In genomic region chr11:77637345-77638165, GRCh38 we compare ENCODE assay signal across 8 cellular contexts. TPM values are rescaled to one million over a fixed set of nuclear protein-coding genes. Genes with fewer than 3 reads are reported as not detected.
DNase-seq lines count a peak whose midpoint lies in the region; TF ChIP-seq lines count a peak whose summit lies in the region.

TSS of gene CLNS1A (minus strand) at chr11:77637794. CDS start at chr11:77637714, 80 bp downstream.

- intact Hi-C loops in stomach (cut with DNase I; ENCODE audit: low total_unique reads): no loop called here

- H3K9ac ChIP-seq in neural cell (ENCODE audit: low read length): peak within 1 kb of the TSS; percentile 73

- H4K20me1 ChIP-seq in neural cell (ENCODE audit: insufficient read depth): no peaks in the 10 kb centered on the region

- peak within 1 kb of the TSS; percentile 67 for H3K27ac ChIP-seq in neural cell (ENCODE audit: low read length)
- H3K27ac ChIP-seq in stomach: peak within 1 kb of the TSS; percentile 72 to 85 (median 82)

- TF ChIP-seq EP300 in neural cell (conservative IDR thresholded peaks at IDR 0.05; ENCODE audit: poor library complexity, severe bottlenecking) (no peak), stomach (IDR thresholded peaks at IDR 0.05) (no peak)

- peak in 1 of 4 donors; percentile 12 for TF ChIP-seq POLR2A in stomach (IDR thresholded peaks at IDR 0.05)

- H3K4me3 ChIP-seq in fibroblast of villous mesenchyme (ENCODE audit: low read depth, low read length) (peak within 1 kb of the TSS; percentile 78), neural cell (ENCODE audit: low read length) (peak within 1 kb of the TSS; percentile 87), stomach (peak within 1 kb of the TSS; percentile 80 to 97 (median 86))

- no peaks in the 10 kb centered on the region for H3K36me3 ChIP-seq in neural cell (ENCODE audit: insufficient read depth, low read length)
- no peaks in the 10 kb centered on the region for H3K36me3 ChIP-seq in stomach

- peaks cover 15 to 47% (median 33%) of the 10 kb centered on the region in 4 donors for H3K4me1 ChIP-seq in stomach

- TF ChIP-seq CTCF in fibroblast of villous mesenchyme (IDR thresholded peaks at IDR 0.05; ENCODE audit: insufficient read depth, low read depth, low read length): peak; percentile 6
- no peak for TF ChIP-seq CTCF in neural cell (IDR thresholded peaks at IDR 0.05; ENCODE audit: poor library complexity, severe bottlenecking)
- TF ChIP-seq CTCF in stomach (IDR thresholded peaks at IDR 0.05): peak in 1 of 7 experiments; percentile 21

- DNase-seq in EH (ENCODE audit: low read depth): peak; percentile 90
- DNase-seq in H4 (ENCODE audit: low spot score): peak; percentile 85
- peak; percentile 90 for DNase-seq in LoVo (ENCODE audit: low spot score)
- peak; percentile 92 to 95 for DNase-seq in SHP77 (lab: John Stamatoyannopoulos, UW)
- peak; percentile 92 for DNase-seq in activated effector memory CD4-positive, alpha-beta T cell treated with anti-CD3 and anti-CD28 coated beads, Interleukin-2, amount 50 U/mL, for 16 hours
- peak; percentile 85 for DNase-seq in fibroblast of villous mesenchyme (ENCODE audit: low read depth)
- peak; percentile 86 for DNase-seq in stomach

- TF ChIP-seq RAD21 in neural cell (conservative IDR thresholded peaks at IDR 0.05): no peak

- no peaks in the 10 kb centered on the region for H3F3A ChIP-seq in neural cell (ENCODE audit: insufficient read depth, low read length, poor library complexity, severe bottlenecking)

- H3K79me2 ChIP-seq in neural cell (replicated peaks; ENCODE audit: insufficient read depth, low read length): peaks cover 36% of the 10 kb centered on the region

- WGBS in stomach, 5 donors: 0 to 1% (median 1%) methylated on average over 34 to 41 of the region's 41 CpGs

- H3K9me3 ChIP-seq in neural cell (ENCODE audit: low read length) (no peaks in the 10 kb centered on the region), stomach (no peaks in the 10 kb centered on the region)

- peak within 1 kb of the TSS; percentile 60 for H3K4me2 ChIP-seq in neural cell (ENCODE audit: low read length)

- no peaks in the 10 kb centered on the region for H3K9me2 ChIP-seq in neural cell (ENCODE audit: insufficient read depth, low read length)

- no peaks in the 10 kb centered on the region for H3K27me3 ChIP-seq in neural cell (ENCODE audit: insufficient read depth, low read depth, low read length)
- no peaks in the 10 kb centered on the region for H3K27me3 ChIP-seq in stomach

- H2AFZ ChIP-seq in neural cell (ENCODE audit: low read depth, low read length): peak within 1 kb of the TSS; percentile 71

TF ChIP-seq in neural cell, 6 proteins besides CTCF, POLR2A, EP300 and RAD21:
- TF ChIP-seq SMC3 (conservative IDR thresholded peaks at IDR 0.05; ENCODE audit: poor library complexity) (peak; percentile 45), MXI1 (conservative IDR thresholded peaks at IDR 0.05; ENCODE audit: poor library complexity, severe bottlenecking) (peak; percentile 95), TAF1 (IDR thresholded peaks at IDR 0.05; ENCODE audit: low read depth) (peak; percentile 82), REST (IDR thresholded peaks at IDR 0.05; ENCODE audit: borderline replicate concordance) (peak; percentile 29), EZH2 (IDR thresholded peaks at IDR 0.05; ENCODE audit: borderline replicate concordance, insufficient read depth, low read length, poor library complexity, severe bottlenecking) (no peak), POLR2AphosphoS5 (IDR thresholded peaks at IDR 0.05) (peak; percentile 90)

RNA-seq across cellular contexts. Expression of gene CLNS1A, which starts in this region (rescaled TPM):
- 215 and 268 TPM in 2 replicates for total RNA-seq in H4 (2014; rRNA removed; shearing (Covaris generic))
- total RNA-seq in fibroblast of villous mesenchyme (69.3 and 88.5 TPM in 2 replicates), stomach (10 to 100 TPM; 37.8 to 98.6 (median 81.1) TPM)
- polyA plus RNA-seq in neural cell (178 and 179 TPM in 2 replicates), stomach (10 to 100 TPM; 78.4 to 92.9 (median 80.9) TPM)
- 104 and 124 TPM in 2 replicates for polyA minus RNA-seq in neural cell

Comparison
In these comparisons a context has a peak if more than half of its experiments do, and no peak if none do; other contexts are left out.
1. Peak in every context shown above with its lines: DNase-seq, H3K4me3 ChIP-seq and H3K27ac ChIP-seq.